ENCODE assay signal across 1 cellular context in the genomic region with DNA sequence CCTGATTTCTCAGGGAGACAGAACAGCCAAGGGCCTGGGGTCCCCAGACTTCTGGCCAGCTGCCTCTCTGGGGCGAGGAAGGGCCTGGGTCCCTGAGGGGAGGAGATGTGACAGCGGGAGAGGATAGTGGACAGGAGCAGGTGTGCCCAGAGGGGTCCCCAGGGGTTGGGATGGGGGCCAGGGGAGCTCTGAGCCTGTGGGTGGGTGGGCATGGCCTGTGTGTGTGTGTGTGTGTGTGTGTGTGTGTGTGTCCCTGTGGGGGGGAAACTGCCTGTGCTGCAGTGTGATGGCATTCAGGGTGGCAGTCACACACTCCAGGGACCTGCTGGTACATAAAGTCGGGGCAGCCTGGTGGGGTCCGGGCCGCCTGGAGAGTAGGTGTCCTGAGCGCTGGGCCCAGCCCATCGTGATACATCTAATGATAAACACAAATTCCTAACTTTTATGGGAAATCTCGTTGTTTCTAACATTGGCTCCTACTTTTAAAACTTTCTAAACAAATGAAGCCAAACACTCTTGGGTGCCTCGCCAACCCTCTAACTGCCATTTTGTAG.
TF ChIP-seq lines count a peak whose summit lies in the region.

No MANE protein-coding gene starts in this region.

TF ChIP-seq in HEK293, 187 proteins besides CTCF, POLR2A, EP300 and RAD21:
- no peak for TF ChIP-seq ZSCAN23 (tag by site-specific recombination; IDR thresholded peaks at IDR 0.05)
- no peak for TF ChIP-seq ZNF350 (tag by site-specific recombination; IDR thresholded peaks at IDR 0.05)
- no peak for TF ChIP-seq ZBTB48 (tag by site-specific recombination; IDR thresholded peaks at IDR 0.05)
- TF ChIP-seq ZNF658 (tag by site-specific recombination; IDR thresholded peaks at IDR 0.05), result no peak
- no peak for TF ChIP-seq ZBTB7A (tag by site-specific recombination; IDR thresholded peaks at IDR 0.05; ENCODE audit: low read depth)
- TF ChIP-seq ZNF660 (tag by site-specific recombination; IDR thresholded peaks at IDR 0.05), result no peak
- no peak for TF ChIP-seq ZNF37A (tag by site-specific recombination; IDR thresholded peaks at IDR 0.05)
- TF ChIP-seq, protein P1, sequence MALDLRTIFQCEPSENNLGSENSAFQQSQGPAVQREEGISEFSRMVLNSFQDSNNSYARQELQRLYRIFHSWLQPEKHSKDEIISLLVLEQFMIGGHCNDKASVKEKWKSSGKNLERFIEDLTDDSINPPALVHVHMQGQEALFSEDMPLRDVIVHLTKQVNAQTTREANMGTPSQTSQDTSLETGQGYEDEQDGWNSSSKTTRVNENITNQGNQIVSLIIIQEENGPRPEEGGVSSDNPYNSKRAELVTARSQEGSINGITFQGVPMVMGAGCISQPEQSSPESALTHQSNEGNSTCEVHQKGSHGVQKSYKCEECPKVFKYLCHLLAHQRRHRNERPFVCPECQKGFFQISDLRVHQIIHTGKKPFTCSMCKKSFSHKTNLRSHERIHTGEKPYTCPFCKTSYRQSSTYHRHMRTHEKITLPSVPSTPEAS (tag by site-specific recombination; IDR thresholded peaks at IDR 0.05), result peak; percentile 57
- TF ChIP-seq ZNF701 (tag by site-specific recombination; IDR thresholded peaks at IDR 0.05), result no peak
- TF ChIP-seq GLIS1 (tag by site-specific recombination; IDR thresholded peaks at IDR 0.05), result 0 out of 2 replicates have a peak, but pooled peaks have one; percentile 7
- 0 out of 2 replicates have a peak, but pooled peaks have one; percentile 5 for TF ChIP-seq SCRT1 (tag by site-specific recombination; IDR thresholded peaks at IDR 0.05; ENCODE audit: borderline replicate concordance)
- TF ChIP-seq, protein P2, sequence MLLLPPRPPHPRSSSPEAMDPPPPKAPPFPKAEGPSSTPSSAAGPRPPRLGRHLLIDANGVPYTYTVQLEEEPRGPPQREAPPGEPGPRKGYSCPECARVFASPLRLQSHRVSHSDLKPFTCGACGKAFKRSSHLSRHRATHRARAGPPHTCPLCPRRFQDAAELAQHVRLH (tag by site-specific recombination; IDR thresholded peaks at IDR 0.05), result no peak
